Comparison of ENCODE assay signal across 2 cellular contexts in the genomic region with DNA sequence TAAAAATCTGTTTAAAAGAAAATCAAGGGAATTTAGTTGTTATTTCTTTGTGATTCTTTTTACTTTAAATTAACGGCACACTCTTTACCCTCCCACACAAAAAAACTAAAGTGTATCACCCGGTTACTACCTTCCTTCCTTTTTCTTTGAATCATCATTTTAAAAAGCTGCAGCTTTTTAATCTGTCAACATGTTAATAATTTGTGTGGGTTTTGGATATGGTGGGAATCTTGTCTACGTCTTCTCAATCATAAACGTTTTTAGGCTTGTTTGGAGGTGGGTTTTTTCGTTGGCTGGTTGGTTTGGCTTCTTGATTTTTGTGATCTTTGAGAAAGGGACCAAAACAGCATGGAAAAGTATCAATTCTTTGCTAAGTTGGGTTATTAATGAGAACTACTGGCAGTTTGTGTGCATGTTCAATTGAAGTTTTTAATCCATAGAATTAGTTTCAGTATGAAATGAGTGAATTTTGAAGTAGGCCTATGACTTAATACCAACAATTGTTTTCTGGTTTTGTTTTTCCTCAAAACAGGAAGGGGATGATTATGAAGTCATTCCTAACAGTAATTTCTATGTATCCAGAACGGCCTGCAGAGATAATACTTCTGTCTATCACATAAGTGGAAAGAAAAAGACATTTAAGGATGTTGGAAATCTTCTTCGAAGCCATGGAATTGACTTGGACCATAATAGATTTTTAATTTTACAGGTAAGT.
TF ChIP-seq lines count a peak whose summit lies in the region.

No MANE protein-coding gene starts in this region.

TF ChIP-seq in SK-N-SH, 30 proteins besides CTCF, POLR2A, EP300 and RAD21 (continued from another document):
- TF ChIP-seq REST (IDR thresholded peaks at IDR 0.05; ENCODE audit: low read depth, low read length) = no peak
- TF ChIP-seq GATA2 (CRISPR knock-in tag; IDR thresholded peaks at IDR 0.05) = no peak
- no peak for TF ChIP-seq MXI1 (IDR thresholded peaks at IDR 0.05; ENCODE audit: low read depth, low read length)
- TF ChIP-seq FOXJ3 (CRISPR knock-in tag; IDR thresholded peaks at IDR 0.05) = no peak
- TF ChIP-seq, protein P1, sequence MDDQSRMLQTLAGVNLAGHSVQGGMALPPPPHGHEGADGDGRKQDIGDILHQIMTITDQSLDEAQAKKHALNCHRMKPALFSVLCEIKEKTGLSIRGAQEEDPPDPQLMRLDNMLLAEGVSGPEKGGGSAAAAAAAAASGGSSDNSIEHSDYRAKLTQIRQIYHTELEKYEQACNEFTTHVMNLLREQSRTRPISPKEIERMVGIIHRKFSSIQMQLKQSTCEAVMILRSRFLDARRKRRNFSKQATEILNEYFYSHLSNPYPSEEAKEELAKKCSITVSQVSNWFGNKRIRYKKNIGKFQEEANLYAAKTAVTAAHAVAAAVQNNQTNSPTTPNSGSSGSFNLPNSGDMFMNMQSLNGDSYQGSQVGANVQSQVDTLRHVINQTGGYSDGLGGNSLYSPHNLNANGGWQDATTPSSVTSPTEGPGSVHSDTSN (IDR thresholded peaks at IDR 0.05) = no peak
- no peak for TF ChIP-seq JUND (IDR thresholded peaks at IDR 0.05)
- TF ChIP-seq RXRA (IDR thresholded peaks at IDR 0.05; ENCODE audit: borderline replicate concordance, low read depth) = no peak
- no peak for TF ChIP-seq YY1 (IDR thresholded peaks at IDR 0.05; ENCODE audit: low read depth)
- no peak for TF ChIP-seq EZH2phosphoT487 (IDR thresholded peaks at IDR 0.05; ENCODE audit: borderline replicate concordance, low read depth)
- no peak for TF ChIP-seq RFX5 (IDR thresholded peaks at IDR 0.05; ENCODE audit: low read length)
- no peak for TF ChIP-seq ELF1 (IDR thresholded peaks at IDR 0.05)
- no peak for TF ChIP-seq POLR2AphosphoS5 (IDR thresholded peaks at IDR 0.05; ENCODE audit: low read depth, low read length)
- no peak for TF ChIP-seq TEAD4 (IDR thresholded peaks at IDR 0.05; ENCODE audit: borderline replicate concordance, insufficient read depth)
- TF ChIP-seq TCF12 (IDR thresholded peaks at IDR 0.05) = no peak
- TF ChIP-seq NRF1 (IDR thresholded peaks at IDR 0.05; ENCODE audit: low read depth, low read length) = no peak
- TF ChIP-seq RCOR1 (IDR thresholded peaks at IDR 0.05; ENCODE audit: low read length) = no peak
- no peak for TF ChIP-seq CHD2 (IDR thresholded peaks at IDR 0.05; ENCODE audit: low read length, partially characterized antibody)
- TF ChIP-seq GABPA (IDR thresholded peaks at IDR 0.05; ENCODE audit: low read depth) = no peak

TF ChIP-seq in SK-N-SH treated with all-trans-retinoic acid at 6 μM for 48 hours, 23 proteins besides CTCF, POLR2A, EP300 and RAD21 (continued from another document):
- TF ChIP-seq TCF4 (CRISPR knock-in tag; IDR thresholded peaks at IDR 0.05; ENCODE audit: borderline replicate concordance) (no peak), SNAI2 (CRISPR knock-in tag; IDR thresholded peaks at IDR 0.05) (no peak), TSHZ2 (CRISPR knock-in tag; IDR thresholded peaks at IDR 0.05) (no peak), ZNF70 (CRISPR knock-in tag; IDR thresholded peaks at IDR 0.05) (no peak)
